Comparison of ENCODE assay signal across 18 cellular contexts in genomic region chr11:134506046-134506445, GRCh38.
DNase-seq lines count a peak whose midpoint lies in the region; ATAC-seq and TF ChIP-seq lines count a peak whose summit lies in the region.
"Had no signal": no experiment of that assay in that cellular context is flagged by ENCODE, and none has a peak within 500 bp of the region (broad histone marks: within the 10 kb centered on the region; RNA-seq: fewer than 3 reads in every experiment).

No MANE protein-coding gene starts in this region.

- H3K36me3 Mint-ChIP-seq in activated T-cell treated with anti-CD3 and anti-CD28 coated beads, Interleukin-2, amount 50 U/mL, for 24 hours (ENCODE audit: low read depth) = no peaks in the 10 kb centered on the region
- H3K36me3 Mint-ChIP-seq: CD8-positive, alpha-beta T cell had no signal

- no peak for TF ChIP-seq CTCF in HEK293 (tag by site-specific recombination; IDR thresholded peaks at IDR 0.05)

- CTCF ChIA-PET in HEK293 (lab: Yijun Ruan, JAX) = no interaction called here

- no peak for TF ChIP-seq POLR2A in erythroblast (IDR thresholded peaks at IDR 0.05; ENCODE audit: low read length)

- no peaks in the 10 kb centered on the region for H3K36me3 ChIP-seq in HEK293 (ENCODE audit: control insufficient read depth in 2 of 2, insufficient read depth in 1 of 2, low read length in 2 of 2)
- H3K36me3 ChIP-seq: BLaER1 treated with 17β-estradiol and CSF1 and Interleukin-3, amounts not matched to agents 10 nM and 100 nM had no signal

- no peaks in the 10 kb centered on the region for H3K4me1 ChIP-seq in HEK293 (ENCODE audit: control insufficient read depth, insufficient read depth, low read length)
- H3K4me1 ChIP-seq: A549, Caco-2 had no signal

- H3K4me3 Mint-ChIP-seq in activated T-cell treated with anti-CD3 and anti-CD28 coated beads, Interleukin-2, amount 50 U/mL, for 24 hours = no peak overlapping the region
- H3K4me3 Mint-ChIP-seq: B cell; CD4-positive, alpha-beta T cell; CD8-positive, alpha-beta T cell had no signal

- POLR2A ChIA-PET in HEK293 (lab: Yijun Ruan, JAX) = no interaction called here

- peak; percentile 2 for DNase-seq in activated T-cell treated with anti-CD3 and anti-CD28 coated beads, Interleukin-2, amount 50 U/mL, for 24 hours
- DNase-seq in activated T-cell treated with anti-CD3 and anti-CD28 coated beads for 4 hours = no peak
- peak; percentile 15 for DNase-seq in sciatic nerve (ENCODE audit: low spot score)
- no peak for DNase-seq in erythroblast (lab: John Stamatoyannopoulos, UW)
- DNase-seq: AML-193; Caco-2; Calu3; CD8-positive, alpha-beta T cell; DMS79 treated with DMSO at 0.1 percent for 48 hours; GF-D8 had no signal

- ATAC-seq in sciatic nerve (no peak), GM21526 (IDR thresholded peaks at IDR 0.05; ENCODE audit: low FRiP score, unreplicated experiment) (no peak)
- ATAC-seq: A549; CD8-positive, alpha-beta T cell had no signal

- H3K4me1 Mint-ChIP-seq in activated T-cell treated with anti-CD3 and anti-CD28 coated beads, Interleukin-2, amount 50 U/mL, for 24 hours (ENCODE audit: low read depth) = no peaks in the 10 kb centered on the region
- H3K4me1 Mint-ChIP-seq: B cell had no signal

- no peak overlapping the region for H3K27ac Mint-ChIP-seq in activated T-cell treated with anti-CD3 and anti-CD28 coated beads, Interleukin-2, amount 50 U/mL, for 24 hours
- H3K27ac Mint-ChIP-seq: B cell; CD4-positive, alpha-beta T cell; CD8-positive, alpha-beta T cell had no signal

- H3K9me3 ChIP-seq in HEK293 (ENCODE audit: control insufficient read depth, insufficient read depth, low read depth, low read length) = no peaks in the 10 kb centered on the region
- H3K9me3 ChIP-seq: A549; BLaER1 treated with 17β-estradiol and CSF1 and Interleukin-3, amounts not matched to agents 10 nM and 100 nM; Caco-2 had no signal

- H3K27me3 Mint-ChIP-seq in activated T-cell treated with anti-CD3 and anti-CD28 coated beads, Interleukin-2, amount 50 U/mL, for 24 hours = peaks cover 10% of the 10 kb centered on the region

- H3K4me3 ChIP-seq in HEK293 (ENCODE audit: low read depth, low read length) = no peak overlapping the region
- H3K4me3 ChIP-seq: A549; BLaER1 treated with 17β-estradiol and CSF1 and Interleukin-3, amounts not matched to agents 10 nM and 100 nM had no signal

- H3K9me3 Mint-ChIP-seq in activated T-cell treated with anti-CD3 and anti-CD28 coated beads, Interleukin-2, amount 50 U/mL, for 24 hours = no peaks in the 10 kb centered on the region
- H3K9me3 Mint-ChIP-seq: CD4-positive, alpha-beta T cell; CD8-positive, alpha-beta T cell had no signal

- intact Hi-C loops in sciatic nerve (cut with DNase I) = no loop called here

- H3K27ac ChIP-seq in HEK293 (ENCODE audit: extremely low read depth, low read depth, low read length) = no peak overlapping the region
- H3K27ac ChIP-seq: 22Rv1; A549; BLaER1 treated with 17β-estradiol and CSF1 and Interleukin-3, amounts not matched to agents 10 nM and 100 nM; C4-2B had no signal

TF ChIP-seq in HEK293, 187 proteins besides CTCF, POLR2A, EP300 and RAD21:
- no peak for TF ChIP-seq ZNF292 (tag by site-specific recombination; IDR thresholded peaks at IDR 0.05; ENCODE audit: borderline replicate concordance, low read depth)
- no peak for TF ChIP-seq FEZF1 (tag by site-specific recombination; IDR thresholded peaks at IDR 0.05)
- no peak for TF ChIP-seq ZBTB48 (tag by site-specific recombination; IDR thresholded peaks at IDR 0.05)
- TF ChIP-seq WT1 (tag by site-specific recombination; IDR thresholded peaks at IDR 0.05) = no peak
- peak; percentile 17; the same call in 1 of the 2 replicates for TF ChIP-seq SCRT2 (tag by site-specific recombination; IDR thresholded peaks at IDR 0.05)
- TF ChIP-seq ZNF211 (tag by site-specific recombination; IDR thresholded peaks at IDR 0.05; ENCODE audit: low read depth) = no peak

Comparison
In these comparisons a context has a peak if more than half of its experiments do, and no peak if none do; other contexts are left out.
1. DNase-seq: peak in activated T-cell treated with anti-CD3 and anti-CD28 coated beads, Interleukin-2, amount 50 U/mL, for 24 hours (single experiment) and sciatic nerve (single experiment); none in activated T-cell treated with anti-CD3 and anti-CD28 coated beads for 4 hours (single experiment) and erythroblast (0 of 2).